15 cellular contexts compared by ENCODE assay signal in the genomic region with DNA sequence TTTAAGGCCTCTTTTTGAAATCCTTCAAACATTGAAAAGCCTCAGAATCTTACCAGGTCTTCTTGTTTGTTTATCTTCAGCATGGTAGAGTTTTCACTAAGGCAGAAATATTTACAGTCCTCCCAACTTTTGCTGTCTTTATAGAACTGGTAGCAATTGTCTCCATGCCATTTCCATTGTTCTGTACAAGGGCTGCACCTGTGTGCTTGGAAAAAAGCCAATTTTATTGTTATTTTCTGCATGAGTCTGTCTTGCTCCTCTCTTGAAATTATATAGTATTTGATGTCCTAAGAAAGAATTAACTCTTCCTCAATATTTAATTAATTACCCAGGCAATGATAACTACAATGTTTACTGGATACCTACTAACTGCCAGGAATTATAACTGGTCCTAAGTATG. TPM values are rescaled to one million over a fixed set of nuclear protein-coding genes. Genes with fewer than 3 reads are reported as not detected.
A peak's percentile ranks its signal among the peaks of the same experiment; 100 is the strongest.
DNase-seq lines count a peak whose midpoint lies in the region; ATAC-seq and TF ChIP-seq lines count a peak whose summit lies in the region.
"Had no signal": no experiment of that assay in that cellular context is flagged by ENCODE, and none has a peak within 500 bp of the region (broad histone marks: within the 10 kb centered on the region; RNA-seq: fewer than 3 reads in every experiment).

No MANE protein-coding gene starts in this region.

- no peak for TF ChIP-seq CTCF in upper lobe of left lung (IDR thresholded peaks at IDR 0.05)

- H3K4me1 ChIP-seq in upper lobe of left lung = no peaks in the 10 kb centered on the region

- H3K36me3 ChIP-seq in upper lobe of left lung = peaks cover 0 to 24% (median 0%) of the 10 kb centered on the region in 4 donors

- ATAC-seq in upper lobe of left lung (ENCODE audit: low FRiP score in 2 of 2) = no peak
- ATAC-seq: HepG2 had no signal

- no peak overlapping the region for H3K4me3 ChIP-seq in upper lobe of left lung
- H3K4me3 ChIP-seq: BLaER1 treated with 17β-estradiol and CSF1 and Interleukin-3, amounts not matched to agents 10 nM and 100 nM had no signal

- DNase-seq in DMS53 (lab: John Stamatoyannopoulos, UW) = peak; percentile 19
- no peak for DNase-seq in DMS53 treated with DMSO at 0.1 percent for 48 hours (lab: John Stamatoyannopoulos, UW; ENCODE audit: unreplicated experiment)
- DNase-seq in NCI-H1417 (lab: John Stamatoyannopoulos, UW) = peak in 2 of 3 experiments; percentile 24 to 64
- DNase-seq in NCI-H345 (lab: John Stamatoyannopoulos, UW) = peak; percentile 38
- peak; percentile 35 to 51 for DNase-seq in lung microvascular endothelial cell (ENCODE audit: low read depth in 2 of 2)
- DNase-seq in NK-92 treated with Interleukin-12 subunit alpha and Interleukin-12 subunit beta, amount 100 ng/mL, for 24 hours (lab: John Stamatoyannopoulos, UW) = no peak
- DNase-seq in upper lobe of left lung = no peak
- DNase-seq: 8988T; CD4-positive, CD25-positive, alpha-beta regulatory T cell; DND-41; GDM1; GOT3; H9 had no signal

- H3K27me3 ChIP-seq in upper lobe of left lung = no peaks in the 10 kb centered on the region
- H3K27me3 ChIP-seq: BLaER1 treated with 17β-estradiol and CSF1 and Interleukin-3, amounts not matched to agents 10 nM and 100 nM had no signal

- no peak for TF ChIP-seq EP300 in upper lobe of left lung (IDR thresholded peaks at IDR 0.05)

- no peak overlapping the region for H3K27ac ChIP-seq in upper lobe of left lung
- H3K27ac ChIP-seq: BLaER1 treated with 17β-estradiol and CSF1 and Interleukin-3, amounts not matched to agents 10 nM and 100 nM had no signal

- H3K9me3 ChIP-seq in upper lobe of left lung = no peaks in the 10 kb centered on the region

- TF ChIP-seq POLR2A in upper lobe of left lung (IDR thresholded peaks at IDR 0.05) = no peak

RNA-seq across cellular contexts. Expression of a gene that starts 23.3 kb away (rescaled TPM):
- total RNA-seq in lung microvascular endothelial cell = 12.5 and 14.4 TPM in 2 replicates
- 10 to 100 TPM in 1 of 6 donors, 1 to 10 TPM in 5; 3.9 to 13.0 (median 6.3) TPM for total RNA-seq in upper lobe of left lung
- total RNA-seq: CD4-positive, CD25-positive, alpha-beta regulatory T cell; H9; HepG2 had no signal

RNA-seq across cellular contexts. Expression of a gene that starts 45.0 kb away (rescaled TPM):
- total RNA-seq in lung microvascular endothelial cell (not detected in 2 replicates), upper lobe of left lung (under 1 TPM in 3 of 6 donors, not detected in 3; 0.31 to 0.89 (median 0.57) TPM)
- total RNA-seq: CD4-positive, CD25-positive, alpha-beta regulatory T cell; H9; HepG2 had no signal

RNA-seq across cellular contexts. Expression of a gene that starts 54.5 kb away (rescaled TPM):
- total RNA-seq in lung microvascular endothelial cell = 0.20 and 0.22 TPM in 2 replicates
- total RNA-seq in upper lobe of left lung = 10 to 100 TPM; 17.4 to 87.8 (median 28.1) TPM
- total RNA-seq: H9, HepG2 had no signal

Comparison
In these comparisons a context has a peak if more than half of its experiments do, and no peak if none do; other contexts are left out.
1. DNase-seq: peak in DMS53 (single experiment), NCI-H1417 (2 of 3), NCI-H345 (single experiment) and lung microvascular endothelial cell (2 of 2); none in DMS53 treated with DMSO at 0.1 percent for 48 hours (single experiment), NK-92 treated with Interleukin-12 subunit alpha and Interleukin-12 subunit beta, amount 100 ng/mL, for 24 hours (single experiment) and upper lobe of left lung (0 of 2).
2. RNA of a gene that starts 54.5 kb away (total RNA-seq): 17.4 to 87.8 TPM in upper lobe of left lung; 0.20 to 0.22 TPM in lung microvascular endothelial cell; every median in the first group is over 10 times any median in the second.